8 cellular contexts compared by ENCODE assay signal in genomic region chr7:75762350-75762917, GRCh38. TPM values are rescaled to one million over a fixed set of nuclear protein-coding genes. Genes with fewer than 3 reads are reported as not detected.
DNase-seq lines count a peak whose midpoint lies in the region; ATAC-seq, FAIRE-seq and TF ChIP-seq lines count a peak whose summit lies in the region.

No MANE protein-coding gene starts in this region.

- H3K4me1 ChIP-seq in astrocyte (ENCODE audit: insufficient read depth, low read length) (no peaks in the 10 kb centered on the region), smooth muscle cell (ENCODE audit: low read depth) (no peaks in the 10 kb centered on the region)

- in situ Hi-C loops in Caki2 (cut with HindIII; ENCODE audit: low pct_unique_long_range_greater_than_20kb, low sequenced_read_pairs), result no loop called here

- H3K4me3 Mint-ChIP-seq in astrocyte (ENCODE audit: unreplicated experiment), result no peak overlapping the region
- no peak overlapping the region for H3K4me3 Mint-ChIP-seq in activated T-cell treated with anti-CD3 and anti-CD28 coated beads, Interleukin-2, amount 50 U/mL, for 24 hours

- no peak overlapping the region for H3K9ac ChIP-seq in astrocyte (ENCODE audit: low read length)
- no peak overlapping the region for H3K9ac ChIP-seq in smooth muscle cell (ENCODE audit: low read depth)

- H3K27ac ChIP-seq in astrocyte (ENCODE audit: low read depth, low read length), result no peak overlapping the region
- no peak overlapping the region for H3K27ac ChIP-seq in smooth muscle cell (ENCODE audit: low read depth)

- H4K20me1 ChIP-seq in astrocyte (ENCODE audit: insufficient read depth, low read length) (no peaks in the 10 kb centered on the region), smooth muscle cell (ENCODE audit: low read depth) (no peaks in the 10 kb centered on the region)

- WGBS in smooth muscle cell (ENCODE audit: low lambda C conversion rate), result 24% methylated on average over 2 of the region's 2 CpGs

- H3K4me2 ChIP-seq in astrocyte (ENCODE audit: low read length) (no peak overlapping the region), smooth muscle cell (no peak overlapping the region)

- no peaks in the 10 kb centered on the region for H3K4me1 Mint-ChIP-seq in astrocyte (ENCODE audit: low read depth, unreplicated experiment)
- peaks cover 2% of the 10 kb centered on the region for H3K4me1 Mint-ChIP-seq in activated T-cell treated with anti-CD3 and anti-CD28 coated beads, Interleukin-2, amount 50 U/mL, for 24 hours (ENCODE audit: low read depth)

- DNase-seq in Caki2 (ENCODE audit: low read depth) (peak; percentile 52), H7 (peak; percentile 82), NCI-H446 treated with DMSO at 0.1 percent for 48 hours (lab: John Stamatoyannopoulos, UW) (peak; percentile 24), astrocyte (ENCODE audit: low read depth) (peak; percentile 48), hepatic stellate cell (ENCODE audit: low spot score) (peak; percentile 84), smooth muscle cell (lab: John Stamatoyannopoulos, UW; ENCODE audit: unreplicated experiment) (no peak)
- no peak for DNase-seq in activated T-cell treated with anti-CD3 and anti-CD28 coated beads, Interleukin-2, amount 50 U/mL, for 24 hours

- H3K9me3 Mint-ChIP-seq in astrocyte (ENCODE audit: unreplicated experiment), result peaks cover 4% of the 10 kb centered on the region
- no peaks in the 10 kb centered on the region for H3K9me3 Mint-ChIP-seq in activated T-cell treated with anti-CD3 and anti-CD28 coated beads, Interleukin-2, amount 50 U/mL, for 24 hours

- H3K4me3 ChIP-seq in H7 (ENCODE audit: insufficient read depth, low read depth, low read length) (no peak overlapping the region), astrocyte (ENCODE audit: insufficient read depth, low read depth, low read length) (no peak overlapping the region), smooth muscle cell (no peak overlapping the region)

- H3K36me3 Mint-ChIP-seq in astrocyte (ENCODE audit: low read depth, unreplicated experiment), result no peaks in the 10 kb centered on the region
- no peaks in the 10 kb centered on the region for H3K36me3 Mint-ChIP-seq in activated T-cell treated with anti-CD3 and anti-CD28 coated beads, Interleukin-2, amount 50 U/mL, for 24 hours (ENCODE audit: low read depth)

- no peak for FAIRE-seq in astrocyte (lab: Jason Lieb, UNC)

- H3K36me3 ChIP-seq in H7 (replicated peaks; ENCODE audit: control insufficient read depth, insufficient read depth, low read length), result no peaks in the 10 kb centered on the region
- no peaks in the 10 kb centered on the region for H3K36me3 ChIP-seq in astrocyte (ENCODE audit: insufficient read depth, low read length)
- H3K36me3 ChIP-seq in smooth muscle cell (ENCODE audit: low read depth), result no peaks in the 10 kb centered on the region

- H3K27ac Mint-ChIP-seq in astrocyte (ENCODE audit: unreplicated experiment), result no peak overlapping the region
- H3K27ac Mint-ChIP-seq in activated T-cell treated with anti-CD3 and anti-CD28 coated beads, Interleukin-2, amount 50 U/mL, for 24 hours, result no peak overlapping the region

- H3K27me3 Mint-ChIP-seq in astrocyte (ENCODE audit: low read depth, unreplicated experiment), result no peaks in the 10 kb centered on the region
- no peaks in the 10 kb centered on the region for H3K27me3 Mint-ChIP-seq in activated T-cell treated with anti-CD3 and anti-CD28 coated beads, Interleukin-2, amount 50 U/mL, for 24 hours

- no peak for ATAC-seq in HG03520 (IDR thresholded peaks at IDR 0.05; ENCODE audit: unreplicated experiment)

- no peaks in the 10 kb centered on the region for H3F3A ChIP-seq in smooth muscle cell (ENCODE audit: low read depth)

- TF ChIP-seq CTCF in astrocyte (IDR thresholded peaks at IDR 0.05; ENCODE audit: insufficient read depth, low read depth, low read length) (peak; percentile 85), smooth muscle cell (IDR thresholded peaks at IDR 0.05; ENCODE audit: borderline replicate concordance, insufficient read depth, poor library complexity, severe bottlenecking) (peak; percentile 67)

- H3K79me2 ChIP-seq in astrocyte (ENCODE audit: insufficient read depth, low read length) (no peaks in the 10 kb centered on the region), smooth muscle cell (ENCODE audit: low read depth) (no peaks in the 10 kb centered on the region)

- H3K9me3 ChIP-seq in astrocyte (ENCODE audit: insufficient read depth, low read depth, low read length) (no peaks in the 10 kb centered on the region), smooth muscle cell (replicated peaks; ENCODE audit: low read depth) (no peaks in the 10 kb centered on the region)

- no peaks in the 10 kb centered on the region for H3K27me3 ChIP-seq in H7 (ENCODE audit: control insufficient read depth, insufficient read depth, low read length)
- no peaks in the 10 kb centered on the region for H3K27me3 ChIP-seq in astrocyte (ENCODE audit: insufficient read depth, low read length)
- no peaks in the 10 kb centered on the region for H3K27me3 ChIP-seq in smooth muscle cell (ENCODE audit: low read depth)

- no peak overlapping the region for H2AFZ ChIP-seq in astrocyte (ENCODE audit: low read depth, low read length)
- no peak overlapping the region for H2AFZ ChIP-seq in smooth muscle cell (ENCODE audit: low read depth)

RNA-seq across cellular contexts. Expression of gene CCL26, which starts 9.6 kb away (rescaled TPM):
- not detected in 2 replicates for total RNA-seq in Caki2 (2014; rRNA removed; shearing (Covaris generic); ENCODE audit: low replicate concordance)
- 2.6 and 2.9 TPM in 2 replicates for total RNA-seq in H7 (2014; rRNA removed; shearing (Covaris generic))
- total RNA-seq in astrocyte (not detected in 2 replicates), smooth muscle cell (not detected in 2 replicates)
- 1.2 and 1.5 TPM in 2 replicates for polyA plus RNA-seq in smooth muscle cell

RNA-seq across cellular contexts. Expression of gene HIP1, which starts 23.7 kb away (rescaled TPM):
- 21.8 and 25.3 TPM in 2 replicates for total RNA-seq in Caki2 (2014; rRNA removed; shearing (Covaris generic); ENCODE audit: low replicate concordance)
- 34.6 and 41.2 TPM in 2 replicates for total RNA-seq in H7 (2014; rRNA removed; shearing (Covaris generic))
- total RNA-seq in astrocyte, result 14.0 and 15.4 TPM in 2 replicates
- total RNA-seq in smooth muscle cell, result 6.8 and 8.4 TPM in 2 replicates
- polyA plus RNA-seq in smooth muscle cell, result 4.7 and 5.8 TPM in 2 replicates

RNA-seq across cellular contexts. Expression of gene CCL24, which starts 51.2 kb away (rescaled TPM):
- total RNA-seq in Caki2 (2014; rRNA removed; shearing (Covaris generic); ENCODE audit: low replicate concordance), result not detected in 2 replicates
- not detected in 2 replicates for total RNA-seq in H7 (2014; rRNA removed; shearing (Covaris generic))
- total RNA-seq in astrocyte, result not detected in 2 replicates
- not detected in 2 replicates for total RNA-seq in smooth muscle cell
- not detected in 2 replicates for polyA plus RNA-seq in smooth muscle cell

Comparison
In these comparisons a context has a peak if more than half of its experiments do, and no peak if none do; other contexts are left out.
1. DNase-seq: peak in Caki2 (single experiment), H7 (single experiment), NCI-H446 treated with DMSO at 0.1 percent for 48 hours (single experiment), astrocyte (single experiment) and hepatic stellate cell (single experiment); none in smooth muscle cell (single experiment) and activated T-cell treated with anti-CD3 and anti-CD28 coated beads, Interleukin-2, amount 50 U/mL, for 24 hours (single experiment).